Comparison of ENCODE assay signal across 10 cellular contexts in genomic region chr9:114677418-114677817, GRCh38. TPM values are rescaled to one million over a fixed set of nuclear protein-coding genes. Genes with fewer than 3 reads are reported as not detected.
A peak's percentile ranks its signal among the peaks of the same experiment; 100 is the strongest.
DNase-seq lines count a peak whose midpoint lies in the region; ATAC-seq and TF ChIP-seq lines count a peak whose summit lies in the region.
"Had no signal": no experiment of that assay in that cellular context is flagged by ENCODE, and none has a peak within 500 bp of the region (broad histone marks: within the 10 kb centered on the region; RNA-seq: fewer than 3 reads in every experiment).

No MANE protein-coding gene starts in this region.

- no peak for TF ChIP-seq POLR2A in suprapubic skin (IDR thresholded peaks at IDR 0.05)

- H3K36me3 ChIP-seq in suprapubic skin (no peaks in the 10 kb centered on the region), H7 (replicated peaks; ENCODE audit: control insufficient read depth, insufficient read depth, low read length) (no peaks in the 10 kb centered on the region)

- no peaks in the 10 kb centered on the region for H3K4me1 ChIP-seq in suprapubic skin
- H3K4me1 ChIP-seq: body of pancreas had no signal

- no peak for TF ChIP-seq CTCF in suprapubic skin (IDR thresholded peaks at IDR 0.05)

- H3K4me3 ChIP-seq in suprapubic skin (no peak overlapping the region), H7 (ENCODE audit: insufficient read depth, low read depth, low read length) (no peak overlapping the region)
- H3K4me3 ChIP-seq: body of pancreas had no signal

- 44% methylated on average over 3 of the region's 3 CpGs for WGBS in suprapubic skin

- no peak for TF ChIP-seq EP300 in suprapubic skin (IDR thresholded peaks at IDR 0.05)

- peaks cover 13% of the 10 kb centered on the region for H3K27me3 ChIP-seq in suprapubic skin
- no peaks in the 10 kb centered on the region for H3K27me3 ChIP-seq in H7 (ENCODE audit: control insufficient read depth, insufficient read depth, low read length)
- H3K27me3 ChIP-seq: body of pancreas had no signal

- DNase-seq in AG08395 (ENCODE audit: low spot score) (peak; percentile 96), HS-27A (ENCODE audit: low read depth) (peak; percentile 98), SHP77 (lab: John Stamatoyannopoulos, UW) (peak; percentile 71 to 86), glomerular visceral epithelial cell (ENCODE audit: extremely low spot score) (peak; percentile 99), suprapubic skin (ENCODE audit: low spot score in 2 of 2) (no peak), H7 (no peak), cerebellar cortex (ENCODE audit: low spot score) (no peak)
- DNase-seq: NCI-H2081 treated with DMSO at 0.1 percent for 48 hours had no signal

- H3K9me3 ChIP-seq in suprapubic skin = no peaks in the 10 kb centered on the region
- H3K9me3 ChIP-seq: body of pancreas had no signal

- ATAC-seq in HG03097 (IDR thresholded peaks at IDR 0.05; ENCODE audit: low FRiP score, unreplicated experiment) = no peak
- ATAC-seq: body of pancreas had no signal

- H3K27ac ChIP-seq in suprapubic skin = no peak overlapping the region
- H3K27ac ChIP-seq: body of pancreas had no signal

RNA-seq across cellular contexts. Expression of gene TEX48, which starts 4.6 kb away (rescaled TPM):
- total RNA-seq in suprapubic skin = not detected
- total RNA-seq in H7 (2014; rRNA removed; shearing (Covaris generic)) = not detected in 2 replicates
- total RNA-seq: body of pancreas had no signal

RNA-seq across cellular contexts. Expression of gene TEX53, which starts 19.8 kb away (rescaled TPM):
- total RNA-seq in suprapubic skin = not detected
- total RNA-seq in H7 (2014; rRNA removed; shearing (Covaris generic)) = not detected in 2 replicates
- total RNA-seq: body of pancreas had no signal

Comparison
In these comparisons a context has a peak if more than half of its experiments do, and no peak if none do; other contexts are left out.
1. DNase-seq: peak in AG08395 (single experiment), HS-27A (single experiment), SHP77 (2 of 2) and glomerular visceral epithelial cell (single experiment); none in suprapubic skin (0 of 2), H7 (single experiment) and cerebellar cortex (single experiment).